In genomic region chr5:147552897-147553296, GRCh38 we compare ENCODE assay signal across 18 cellular contexts. TPM values are rescaled to one million over a fixed set of nuclear protein-coding genes. Genes with fewer than 3 reads are reported as not detected.
"Had no signal": no experiment of that assay in that cellular context is flagged by ENCODE, and none has a peak within 500 bp of the region (broad histone marks: within the 10 kb centered on the region; RNA-seq: fewer than 3 reads in every experiment).

No MANE protein-coding gene starts in this region.

- H3K27me3 Mint-ChIP-seq: stimulated activated memory B cell treated with anti-CD40 and anti-IgM and Interleukin-4, amounts not matched to agents 10 μg/mL and 1 μg/mL and 100 μg/mL, for 72 hours; T-helper 17 cell had no signal

- ATAC-seq: effector memory CD8-positive, alpha-beta T cell; left lobe of liver; sciatic nerve; stimulated activated memory B cell treated with anti-CD40 and anti-IgM and Interleukin-4, amounts not matched to agents 10 μg/mL and 1 μg/mL and 100 μg/mL, for 72 hours; T-helper 17 cell had no signal

- H3K9me3 Mint-ChIP-seq: effector memory CD8-positive, alpha-beta T cell had no signal

- H3K4me1 Mint-ChIP-seq: stimulated activated memory B cell treated with anti-CD40 and anti-IgM and Interleukin-4, amounts not matched to agents 10 μg/mL and 1 μg/mL and 100 μg/mL, for 72 hours; T-helper 17 cell had no signal

- H3K4me1 ChIP-seq: spleen had no signal

- H3K36me3 Mint-ChIP-seq: activated naive CD8-positive, alpha-beta T cell; stimulated activated memory B cell treated with anti-CD40 and anti-IgM and Interleukin-4, amounts not matched to agents 10 μg/mL and 1 μg/mL and 100 μg/mL, for 72 hours had no signal

- H3K4me3 ChIP-seq: cardiac muscle cell, neural progenitor cell, prostate gland, spleen, thyroid gland had no signal

- H3K9me3 ChIP-seq: prostate gland, thyroid gland had no signal

- H3K4me3 Mint-ChIP-seq: activated naive CD8-positive, alpha-beta T cell; effector memory CD8-positive, alpha-beta T cell; neural progenitor cell; stimulated activated memory B cell treated with anti-CD40 and anti-IgM and Interleukin-4, amounts not matched to agents 10 μg/mL and 1 μg/mL and 100 μg/mL, for 72 hours; T-helper 17 cell had no signal

- H3K27ac Mint-ChIP-seq: activated naive CD8-positive, alpha-beta T cell; effector memory CD8-positive, alpha-beta T cell; stimulated activated memory B cell treated with anti-CD40 and anti-IgM and Interleukin-4, amounts not matched to agents 10 μg/mL and 1 μg/mL and 100 μg/mL, for 72 hours; T-helper 17 cell had no signal

- H3K27ac ChIP-seq: cardiac muscle cell, neural progenitor cell had no signal

- H3K36me3 ChIP-seq: cardiac muscle cell, neural progenitor cell, prostate gland, spleen, thyroid gland had no signal

- H3K27me3 ChIP-seq: cardiac muscle cell, neural progenitor cell, spleen, thyroid gland had no signal

- DNase-seq: activated CD4-positive, alpha-beta T cell treated with anti-CD3 and anti-CD28 coated beads, Interleukin-2, amount 50 U/mL, for 1 hour; activated CD4-positive, CD25-positive, alpha-beta regulatory T cell treated with anti-CD3 and anti-CD28 coated beads, Interleukin-2, amount 50 U/mL, for 72 hours; dermis blood vessel endothelial cell; effector memory CD8-positive, alpha-beta T cell; foreskin fibroblast; hippocampal formation; midbrain; spleen; stimulated activated CD4-positive, alpha-beta T cell treated with anti-CD3 and anti-CD28 coated beads, Interleukin-4, amount 100 ng/mL, for 4 hours; T-helper 17 cell; thyroid gland had no signal

RNA-seq across cellular contexts. Expression of gene DPYSL3, which starts 43.0 kb away (rescaled TPM):
- total RNA-seq: T-helper 17 cell had no signal
